Comparison of ENCODE assay signal across 24 cellular contexts in the genomic region with DNA sequence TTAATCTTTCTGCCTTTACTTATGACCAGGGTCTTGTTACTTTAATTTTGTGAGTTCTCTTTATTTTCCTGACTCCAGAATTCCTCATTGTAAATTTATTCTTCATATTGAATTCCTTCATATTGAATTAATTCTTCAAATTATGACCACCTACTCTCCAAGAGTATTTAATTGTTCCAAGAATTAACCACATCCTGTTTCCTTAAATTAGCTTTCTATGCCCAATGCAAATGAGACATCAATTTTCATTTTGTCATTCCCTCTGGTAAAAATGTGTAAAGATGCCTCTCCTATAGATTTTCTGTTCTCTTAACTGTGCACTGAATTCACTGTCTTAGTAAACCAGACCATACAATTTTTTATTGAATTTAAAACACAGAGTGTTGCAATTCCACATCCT.
"Had no signal": no experiment of that assay in that cellular context is flagged by ENCODE, and none has a peak within 500 bp of the region (broad histone marks: within the 10 kb centered on the region; RNA-seq: fewer than 3 reads in every experiment).

No MANE protein-coding gene starts in this region.

- H3K4me3 ChIP-seq: colonic mucosa, coronary artery, dorsolateral prefrontal cortex, esophagus muscularis mucosa, esophagus squamous epithelium, gastrocnemius medialis, gastroesophageal sphincter, heart left ventricle, heart right ventricle had no signal

- H3K36me3 ChIP-seq: colonic mucosa, esophagus muscularis mucosa, esophagus squamous epithelium, gastrocnemius medialis, gastroesophageal sphincter, heart left ventricle, heart right ventricle had no signal

- H3K4me1 ChIP-seq: colonic mucosa, esophagus muscularis mucosa, esophagus squamous epithelium, foreskin keratinocyte, gastrocnemius medialis, gastroesophageal sphincter, heart left ventricle, heart right ventricle had no signal

- H3K27ac ChIP-seq: colonic mucosa, coronary artery, dorsolateral prefrontal cortex, epithelial cell of prostate, esophagus muscularis mucosa, esophagus squamous epithelium, foreskin keratinocyte, gastrocnemius medialis, gastroesophageal sphincter, heart left ventricle, heart right ventricle had no signal

- H3K9me3 ChIP-seq: colonic mucosa, esophagus muscularis mucosa, esophagus squamous epithelium, gastrocnemius medialis, gastroesophageal sphincter, heart left ventricle, heart right ventricle had no signal

- ATAC-seq: effector memory CD8-positive, alpha-beta T cell; esophagus mucosa; foreskin keratinocyte; gastrocnemius medialis; gastroesophageal sphincter; heart left ventricle; heart right ventricle had no signal

- DNase-seq: colonic mucosa; cortex of kidney; dermis blood vessel endothelial cell; dorsolateral prefrontal cortex; effector CD4-positive, alpha-beta T cell; effector CD8-positive, alpha-beta T cell; effector memory CD4-positive, alpha-beta T cell; effector memory CD8-positive, alpha-beta T cell; endodermal cell; erythroblast; esophagus squamous epithelium; foreskin fibroblast; foreskin keratinocyte; foreskin melanocyte; gastrocnemius medialis; glutamatergic neuron; head of caudate nucleus; heart left ventricle; heart right ventricle had no signal

- H3K27me3 ChIP-seq: colonic mucosa, dorsolateral prefrontal cortex, esophagus muscularis mucosa, esophagus squamous epithelium, foreskin keratinocyte, gastrocnemius medialis, gastroesophageal sphincter, heart left ventricle, heart right ventricle had no signal
